Comparison of ENCODE assay signal across 18 cellular contexts in genomic region chr12:104299842-104300481, GRCh38. TPM values are rescaled to one million over a fixed set of nuclear protein-coding genes. Genes with fewer than 3 reads are reported as not detected.
DNase-seq lines count a peak whose midpoint lies in the region; ATAC-seq and TF ChIP-seq lines count a peak whose summit lies in the region.
"Had no signal": no experiment of that assay in that cellular context is flagged by ENCODE, and none has a peak within 500 bp of the region (broad histone marks: within the 10 kb centered on the region; RNA-seq: fewer than 3 reads in every experiment).

No MANE protein-coding gene starts in this region.

- ATAC-seq in HG03045 (IDR thresholded peaks at IDR 0.05; ENCODE audit: unreplicated experiment) (no peak), GM18519 (IDR thresholded peaks at IDR 0.05; ENCODE audit: low FRiP score, unreplicated experiment) (no peak)
- ATAC-seq: mucosa of descending colon had no signal

- DNase-seq in Caco-2 (no peak), kidney tubule cell (ENCODE audit: low spot score) (peak; percentile 17), SIG-M5 treated with dmso at 0.1 percent for 504 hours (lab: John Stamatoyannopoulos, UW; ENCODE audit: unreplicated experiment) (no peak), OCI-LY7 (ENCODE audit: low spot score) (no peak)
- DNase-seq: activated effector memory CD4-positive, alpha-beta T cell treated with anti-CD3 and anti-CD28 coated beads, Interleukin-2, amount 50 U/mL, for 16 hours; anterior cingulate cortex; foreskin melanocyte; GDM1; Karpas-422; mucosa of descending colon; NCI-H69; T1000 had no signal

- H3K27me3 ChIP-seq in Caco-2 (replicated peaks; ENCODE audit: control insufficient read depth, insufficient read depth, low read length), result no peaks in the 10 kb centered on the region
- H3K27me3 ChIP-seq: right atrium auricular region had no signal

- BruUV-seq in Caco-2 (replicated peaks; lab: Mats Ljungman, UMichigan), result no TSS peak
- BruUV-seq in OCI-LY7 (replicated peaks; lab: Mats Ljungman, UMichigan), result no TSS peak

- peaks cover 21% of the 10 kb centered on the region for H4K20me1 ChIP-seq in OCI-LY7 (ENCODE audit: insufficient read depth, low read length)

- POLR2A ChIA-PET in Caco-2 (lab: Charles Lee) (interaction anchor here (1.3 kb wide), 1 partner anchor 12 kb away, joined by 9 read pairs; no protein-coding TSS in a partner anchor), OCI-LY7 (lab: Charles Lee) (interaction anchor here (0.7 to 1.1 kb wide), 4 partner anchors 10 to 853 kb away, joined by 3 to 5 read pairs (median 3); no protein-coding TSS in a partner anchor)

- H3K27ac ChIP-seq in 22Rv1 (0 out of 2 replicates have a peak overlapping the region, but pooled peaks have one; percentile 17), VCaP (peak overlapping the region; percentile 44), OCI-LY7 (ENCODE audit: low read depth, low read length, poor library complexity, severe bottlenecking) (no peak overlapping the region)
- H3K27ac ChIP-seq: right atrium auricular region had no signal

- H3K4me1 ChIP-seq in Caco-2 (peaks cover 24% of the 10 kb centered on the region), OCI-LY7 (ENCODE audit: insufficient read depth, low read length, poor library complexity, severe bottlenecking) (peaks cover 21% of the 10 kb centered on the region)

- CTCF ChIA-PET in Caco-2 (lab: Charles Lee) (interaction anchor here (1.0 kb wide), 1 partner anchor 11 kb away, joined by 3 read pairs; no protein-coding TSS in a partner anchor), OCI-LY7 (lab: Charles Lee; ENCODE audit: unreplicated experiment) (interaction anchor here (0.9 kb wide), 1 partner anchor 13 kb away, joined by 3 read pairs; no protein-coding TSS in a partner anchor)

- peak overlapping the region; percentile 1 for H3K4me3 Mint-ChIP-seq in Caco-2 (ENCODE audit: unreplicated experiment)
- H3K4me3 Mint-ChIP-seq: stimulated activated naive CD8-positive, alpha-beta T cell treated with anti-CD3 and anti-CD28 coated beads, Interleukin-15, Interleukin-2, amounts not matched to agents 100 ng/mL and 50 ng/mL, for 24 hours had no signal

- peak overlapping the region; percentile 16 for H3K27ac Mint-ChIP-seq in Caco-2 (ENCODE audit: unreplicated experiment)
- H3K27ac Mint-ChIP-seq: stimulated activated naive CD8-positive, alpha-beta T cell treated with anti-CD3 and anti-CD28 coated beads, Interleukin-15, Interleukin-2, amounts not matched to agents 100 ng/mL and 50 ng/mL, for 24 hours had no signal

- H3K9me3 Mint-ChIP-seq in Caco-2 (ENCODE audit: unreplicated experiment), result no peaks in the 10 kb centered on the region
- H3K9me3 Mint-ChIP-seq: stimulated activated naive CD8-positive, alpha-beta T cell treated with anti-CD3 and anti-CD28 coated beads, Interleukin-15, Interleukin-2, amounts not matched to agents 100 ng/mL and 50 ng/mL, for 24 hours had no signal

- no peak overlapping the region for H2AFZ ChIP-seq in OCI-LY7 (ENCODE audit: low read length)

- H3K4me1 Mint-ChIP-seq in Caco-2 (ENCODE audit: low read depth, unreplicated experiment), result peaks cover 19% of the 10 kb centered on the region

- H3K9me3 ChIP-seq in Caco-2 (no peaks in the 10 kb centered on the region), OCI-LY7 (ENCODE audit: low read length) (no peaks in the 10 kb centered on the region)
- H3K9me3 ChIP-seq: mucosa of descending colon, right atrium auricular region had no signal

- H3K36me3 ChIP-seq in Caco-2 (ENCODE audit: control insufficient read depth, insufficient read depth, low read length), result no peaks in the 10 kb centered on the region
- peaks cover 88% of the 10 kb centered on the region for H3K36me3 ChIP-seq in OCI-LY7 (ENCODE audit: insufficient read depth, low read length)

- peaks cover 78% of the 10 kb centered on the region for H3K36me3 Mint-ChIP-seq in Caco-2 (ENCODE audit: insufficient read depth, unreplicated experiment)

- H3K9me2 ChIP-seq in OCI-LY7 (ENCODE audit: insufficient read depth, low read length), result no peaks in the 10 kb centered on the region

- intact Hi-C loops in Caco-2 (cut with micrococcal nuclease; ENCODE audit: unreplicated experiment), result no loop called here
- intact Hi-C loops in OCI-LY7 (cut with micrococcal nuclease; ENCODE audit: unreplicated experiment), result no loop called here

- TF ChIP-seq CTCF in 22Rv1 (IDR thresholded peaks at IDR 0.05) (no peak), Caco-2 (IDR thresholded peaks at IDR 0.05; ENCODE audit: insufficient read depth in 1 of 2, low read depth in 1 of 2, low read length in 1 of 2, severe bottlenecking in 1 of 2, unreplicated experiment in 1 of 2) (no peak), VCaP (conservative IDR thresholded peaks at IDR 0.05) (no peak), OCI-LY7 (conservative IDR thresholded peaks at IDR 0.05; ENCODE audit: low read length) (no peak)

- no peak overlapping the region for H3K4me2 ChIP-seq in OCI-LY7 (ENCODE audit: low read length)

- no peaks in the 10 kb centered on the region for H3K27me3 Mint-ChIP-seq in Caco-2 (ENCODE audit: insufficient read depth, unreplicated experiment)
- H3K27me3 Mint-ChIP-seq: stimulated activated naive CD8-positive, alpha-beta T cell treated with anti-CD3 and anti-CD28 coated beads, Interleukin-15, Interleukin-2, amounts not matched to agents 100 ng/mL and 50 ng/mL, for 24 hours had no signal

- H3K4me3 ChIP-seq in Caco-2 (ENCODE audit: low read depth, low read length), result no peak overlapping the region
- H3K4me3 ChIP-seq in OCI-LY7 (ENCODE audit: low read depth, low read length, poor library complexity, severe bottlenecking), result no peak overlapping the region
- H3K4me3 ChIP-seq: mucosa of descending colon, right atrium auricular region had no signal

- H3K79me2 ChIP-seq in OCI-LY7 (ENCODE audit: insufficient read depth, low read depth, low read length), result peaks cover 100% of the 10 kb centered on the region

RNA-seq across cellular contexts. Expression of gene EID3, which starts 3.6 kb away (rescaled TPM):
- total RNA-seq in Caco-2 (2022) (2.0 and 3.2 TPM in 2 replicates), OCI-LY7 (2022) (5.1 and 5.5 TPM in 2 replicates)
- 7.2 and 8.2 TPM in 2 replicates for total RNA-seq in OCI-LY7 (2014; rRNA removed; shearing (Covaris generic))
